8 cellular contexts compared by ENCODE assay signal in the genomic region with DNA sequence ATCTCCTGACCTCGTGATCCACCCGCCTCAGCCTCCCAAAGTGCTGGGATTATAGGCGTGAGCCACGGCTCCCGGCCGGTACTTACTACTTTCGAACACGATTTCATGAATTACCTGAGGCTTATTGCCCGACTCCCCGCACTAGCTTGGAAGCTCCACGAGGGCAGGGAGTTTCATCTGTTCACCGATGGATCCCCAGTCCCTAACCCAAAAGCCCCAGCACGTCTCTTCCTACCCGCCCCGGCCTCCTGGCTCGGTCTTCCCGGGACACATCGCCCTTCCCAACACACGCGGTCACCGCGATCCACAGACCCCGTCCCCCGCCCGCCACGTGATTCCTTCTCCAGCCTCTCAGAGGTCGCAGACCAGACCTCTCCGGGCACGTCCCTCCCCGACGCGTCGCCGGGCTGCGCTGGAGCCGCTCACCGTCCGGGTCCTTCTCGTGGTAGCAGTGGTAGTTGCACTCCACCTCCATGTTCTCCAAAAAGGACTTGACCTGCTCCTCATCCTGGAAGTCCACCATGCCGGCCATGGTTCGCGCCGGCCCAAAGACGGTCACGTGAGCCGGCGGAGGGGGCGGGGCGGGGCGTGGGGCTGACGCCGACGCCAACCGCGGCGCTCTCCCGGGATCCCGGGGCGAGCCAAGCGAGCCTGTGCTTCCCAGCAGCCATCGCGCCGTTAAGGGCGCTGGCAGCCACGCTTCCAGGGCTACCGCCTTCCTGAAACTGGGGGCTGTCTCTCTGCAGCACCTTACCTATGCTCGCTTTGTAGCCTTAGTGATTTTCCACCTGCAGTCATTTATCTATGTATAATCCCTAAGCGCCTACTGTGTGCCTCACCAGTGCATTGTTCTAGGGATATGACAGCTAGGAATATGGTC. TPM values are rescaled to one million over a fixed set of nuclear protein-coding genes. Genes with fewer than 3 reads are reported as not detected.
A peak's percentile ranks its signal among the peaks of the same experiment; 100 is the strongest.
DNase-seq lines count a peak whose midpoint lies in the region; ATAC-seq and TF ChIP-seq lines count a peak whose summit lies in the region.

A gene (minus strand): TSS at position 553 of the 880 bp plus-strand sequence. CDS start 21 bp downstream, at position 532.

- H3K27me3 Mint-ChIP-seq in activated CD4-positive, alpha-beta memory T cell treated with anti-CD3 and anti-CD28 coated beads for 36 hours, result no peaks in the 10 kb centered on the region

- TF ChIP-seq CTCF in AG04450 (IDR thresholded peaks at IDR 0.05; ENCODE audit: low read depth, low read length) (no peak), right lobe of liver (IDR thresholded peaks at IDR 0.05) (no peak)

- DNase-seq in AG04450 (ENCODE audit: low read depth, low spot score), result no peak
- peak; percentile 59 for DNase-seq in NCI-H748 treated with DMSO at 0.1 percent for 48 hours (lab: John Stamatoyannopoulos, UW)
- DNase-seq in activated CD4-positive, alpha-beta memory T cell treated with anti-CD3 and anti-CD28 coated beads for 36 hours, result peak; percentile 83
- peak; percentile 89 to 91 (median 91) for DNase-seq in right lobe of liver
- peak; percentile 69 for DNase-seq in stimulated activated CD4-positive, alpha-beta T cell treated with anti-CD3 and anti-CD28 coated beads, Interleukin-4, amount 100 ng/mL, for 24 hours

- POLR2A ChIA-PET in AG04450 (lab: Yijun Ruan, JAX), result no interaction called here
- POLR2A ChIA-PET in activated CD4-positive, alpha-beta memory T cell treated with anti-CD3 and anti-CD28 coated beads for 36 hours (lab: Charles Lee), result interaction anchor here (1.0 kb wide), 1 partner anchor 293 kb away, joined by 4 read pairs; a partner anchor contains a TSS

- H3K4me3 ChIP-seq in AG04450 (ENCODE audit: low read depth, low read length) (peak within 1 kb of the TSS; percentile 83), duodenal mucosa (ENCODE audit: low read depth in 1 of 2, low read length in 2 of 2) (peak within 1 kb of the TSS; percentile 82 to 97), right lobe of liver (peak within 1 kb of the TSS; percentile 75 to 93 (median 82))

- intact Hi-C loops in activated CD4-positive, alpha-beta memory T cell treated with anti-CD3 and anti-CD28 coated beads for 36 hours (cut with micrococcal nuclease), result loop anchor here (1.0 kb wide), 1 partner anchor 317 kb away; no protein-coding TSS in a partner anchor
- intact Hi-C loops in right lobe of liver (cut with DNase I), result no loop called here

- H3K9me3 ChIP-seq in AG04450 (ENCODE audit: control insufficient read depth, insufficient read depth, low read length) (no peaks in the 10 kb centered on the region; the same call in 1 of the 2 replicates), duodenal mucosa (ENCODE audit: control insufficient read depth in 1 of 2, low read length in 2 of 2) (no peaks in the 10 kb centered on the region), right lobe of liver (no peaks in the 10 kb centered on the region)

- H3K4me3 Mint-ChIP-seq in activated CD4-positive, alpha-beta memory T cell treated with anti-CD3 and anti-CD28 coated beads for 36 hours, result peak within 1 kb of the TSS; percentile 93

- H3K36me3 ChIP-seq in duodenal mucosa (ENCODE audit: control insufficient read depth in 1 of 2, insufficient read depth in 2 of 2, low read length in 2 of 2) (peaks cover 0 to under 1% of the 10 kb centered on the region in 2 donors), right lobe of liver (no peaks in the 10 kb centered on the region)

- peak within 1 kb of the TSS; percentile 59 to 85 for H3K9ac ChIP-seq in duodenal mucosa (ENCODE audit: low read depth in 1 of 2, low read length in 2 of 2)

- H3K27ac ChIP-seq in AG04450 (ENCODE audit: low read depth, low read length) (peak within 1 kb of the TSS; percentile 65), duodenal mucosa (ENCODE audit: low read depth, low read length) (peak within 1 kb of the TSS; percentile 90), right lobe of liver (peak within 1 kb of the TSS; percentile 72 to 85 (median 75))

- WGBS in right lobe of liver (ENCODE audit: insufficient coverage, low coverage, low lambda C conversion rate, missing lambda C conversion rate), result 2% methylated on average over 48 of the region's 68 CpGs

- ATAC-seq in GM19023 (IDR thresholded peaks at IDR 0.05; ENCODE audit: unreplicated experiment) (peak; percentile 42), HG03460 (IDR thresholded peaks at IDR 0.05; ENCODE audit: unreplicated experiment) (peak; percentile 42), right lobe of liver (peak; percentile 73 to 79 (median 78))

- no peaks in the 10 kb centered on the region for H3K9me3 Mint-ChIP-seq in activated CD4-positive, alpha-beta memory T cell treated with anti-CD3 and anti-CD28 coated beads for 36 hours

- H3K36me3 Mint-ChIP-seq in activated CD4-positive, alpha-beta memory T cell treated with anti-CD3 and anti-CD28 coated beads for 36 hours, result peaks cover 13% of the 10 kb centered on the region

- peaks cover 29% of the 10 kb centered on the region for H3K4me1 Mint-ChIP-seq in activated CD4-positive, alpha-beta memory T cell treated with anti-CD3 and anti-CD28 coated beads for 36 hours (ENCODE audit: low read depth)

- no peaks in the 10 kb centered on the region for H3K27me3 ChIP-seq in AG04450 (ENCODE audit: control insufficient read depth, insufficient read depth, low read length)
- H3K27me3 ChIP-seq in duodenal mucosa (ENCODE audit: control insufficient read depth in 1 of 2, insufficient read depth in 2 of 2, low read length in 2 of 2), result no peaks in the 10 kb centered on the region
- H3K27me3 ChIP-seq in right lobe of liver, result no peaks in the 10 kb centered on the region

- H3K27ac Mint-ChIP-seq in activated CD4-positive, alpha-beta memory T cell treated with anti-CD3 and anti-CD28 coated beads for 36 hours, result peak within 1 kb of the TSS; percentile 83

- CTCF ChIA-PET in AG04450 (lab: Charles Lee), result interaction anchor here (0.6 kb wide), 1 partner anchor 45 kb away, joined by 3 read pairs; no protein-coding TSS in a partner anchor
- CTCF ChIA-PET in activated CD4-positive, alpha-beta memory T cell treated with anti-CD3 and anti-CD28 coated beads for 36 hours (lab: Charles Lee), result interaction anchor here (1.0 to 3.4 kb wide), 3 partner anchors 11 to 294 kb away, joined by 3 to 16 read pairs (median 4); a partner anchor contains a TSS

- peak; percentile 38 for TF ChIP-seq POLR2A in right lobe of liver (IDR thresholded peaks at IDR 0.05)

- H3K4me1 ChIP-seq in duodenal mucosa (ENCODE audit: control insufficient read depth in 1 of 2, insufficient read depth in 2 of 2, low read length in 2 of 2), result peaks cover 5 to 9% of the 10 kb centered on the region in 2 donors
- H3K4me1 ChIP-seq in right lobe of liver, result peaks cover 0 to 14% (median 0%) of the 10 kb centered on the region in 4 donors

RNA-seq across cellular contexts. Expression of the gene that starts here (rescaled TPM):
- polyA plus RNA-seq in AG04450 (2011; rRNA removed), result 12.0 and 13.8 TPM in 2 replicates
- polyA minus RNA-seq in AG04450 (2011; rRNA and poly(A)+ RNA removed), result 16.0 and 18.7 TPM in 2 replicates
- 10 to 100 TPM; 17.9 to 18.7 TPM for total RNA-seq in activated CD4-positive, alpha-beta memory T cell treated with anti-CD3 and anti-CD28 coated beads for 36 hours
- total RNA-seq in right lobe of liver, result 10 to 100 TPM; 13.6 to 17.8 (median 15.8) TPM
